In the genomic region with DNA sequence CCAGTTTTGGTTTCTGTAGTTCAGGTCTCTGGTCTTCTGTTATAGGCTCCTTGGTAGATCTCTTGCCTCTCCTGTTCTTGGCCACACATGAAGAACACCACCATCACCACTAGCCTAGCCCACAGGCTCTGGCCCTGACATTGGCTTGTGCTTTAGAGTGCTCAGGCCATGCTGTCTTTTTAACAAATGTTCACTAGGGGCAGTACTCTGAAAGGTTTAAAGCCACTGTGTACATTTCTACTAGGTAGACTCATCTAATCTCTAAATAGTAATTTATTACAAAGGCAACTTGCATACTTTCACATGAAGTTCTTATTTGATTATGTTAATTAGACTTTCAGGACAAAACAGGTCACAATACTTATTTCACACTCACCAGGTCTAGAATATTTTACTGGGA, we compare ENCODE assay signal across 12 cellular contexts. TPM values are rescaled to one million over a fixed set of nuclear protein-coding genes. Genes with fewer than 3 reads are reported as not detected.
DNase-seq lines count a peak whose midpoint lies in the region; ATAC-seq, FAIRE-seq and TF ChIP-seq lines count a peak whose summit lies in the region.
"Had no signal": no experiment of that assay in that cellular context is flagged by ENCODE, and none has a peak within 500 bp of the region (broad histone marks: within the 10 kb centered on the region; RNA-seq: fewer than 3 reads in every experiment).

No MANE protein-coding gene starts in this region.

- no peaks in the 10 kb centered on the region for H3K4me1 Mint-ChIP-seq in activated CD4-positive, alpha-beta T cell treated with anti-CD3 and anti-CD28 coated beads, Interleukin-2, amount 10 ng/mL, durations not matched to agents 7 days and 5 days

- no peak overlapping the region for H3K14ac ChIP-seq in H1 (ENCODE audit: insufficient read length)

- H3K4me2 ChIP-seq in Karpas-422 (ENCODE audit: low read depth, low read length, poor library complexity, severe bottlenecking) (no peak overlapping the region), H1 (ENCODE audit: insufficient read depth in 1 of 2, low read depth in 2 of 2, low read length in 2 of 2) (no peak overlapping the region)

- H3K27ac ChIP-seq in Karpas-422 (ENCODE audit: low read length) (no peak overlapping the region), H1 (ENCODE audit: low read depth, low read length) (no peak overlapping the region), upper lobe of right lung (no peak overlapping the region)
- H3K27ac ChIP-seq: Peyer's patch had no signal

- H3K27me3 ChIP-seq in Karpas-422 (ENCODE audit: low read length), result no peaks in the 10 kb centered on the region
- no peaks in the 10 kb centered on the region for H3K27me3 ChIP-seq in H1 (replicated peaks in 1 of 4; ENCODE audit: control insufficient read depth in 3 of 4, extremely low read depth in 1 of 4, insufficient read depth in 3 of 4, low read length in 3 of 4)
- H3K27me3 ChIP-seq in upper lobe of right lung, result no peaks in the 10 kb centered on the region
- H3K27me3 ChIP-seq: Peyer's patch had no signal

- no peaks in the 10 kb centered on the region for H3K9me2 ChIP-seq in Karpas-422 (replicated peaks; ENCODE audit: insufficient read depth, low read length)

- H3K27ac Mint-ChIP-seq in activated naive CD4-positive, alpha-beta T cell treated with anti-CD3 and anti-CD28 coated beads, Interleukin-2, amount 50 U/mL, for 72 hours, result no peak overlapping the region
- no peak overlapping the region for H3K27ac Mint-ChIP-seq in activated CD4-positive, alpha-beta T cell treated with anti-CD3 and anti-CD28 coated beads, Interleukin-2, amount 10 ng/mL, durations not matched to agents 7 days and 5 days

- no peak for TF ChIP-seq EP300 in H1 (IDR thresholded peaks at IDR 0.05; ENCODE audit: borderline replicate concordance in 1 of 2, low read depth in 2 of 2, low read length in 2 of 2)

- H3K23me2 ChIP-seq in H1 (ENCODE audit: low read depth, low read length), result no peaks in the 10 kb centered on the region

- H3K9me3 ChIP-seq in Karpas-422 (ENCODE audit: low read length), result no peaks in the 10 kb centered on the region
- no peaks in the 10 kb centered on the region for H3K9me3 ChIP-seq in H1 (ENCODE audit: insufficient read depth in 2 of 2, low read depth in 1 of 2, low read length in 1 of 2)
- no peaks in the 10 kb centered on the region for H3K9me3 ChIP-seq in upper lobe of right lung
- H3K9me3 ChIP-seq: Peyer's patch had no signal

- peak; percentile 50 for FAIRE-seq in H1 (lab: Jason Lieb, UNC)
- FAIRE-seq: frontal cortex had no signal

- H2BK20ac ChIP-seq in H1 (ENCODE audit: low read length), result no peak overlapping the region

- intact Hi-C loops in upper lobe of right lung (cut with DNase I), result no loop called here

- H2BK5ac ChIP-seq in H1 (ENCODE audit: low read depth, low read length), result no peak overlapping the region

- no peak overlapping the region for H2AK5ac ChIP-seq in H1 (ENCODE audit: low read depth, low read length)

- CTCF ChIA-PET in H1 (lab: Charles Lee; ENCODE audit: partially characterized antibody), result interaction anchor here (0.6 to 3.4 kb wide), 13 partner anchors 9 to 1601 kb away, joined by 3 to 24 read pairs (median 4); a partner anchor contains a TSS
- CTCF ChIA-PET in activated CD4-positive, alpha-beta T cell treated with anti-CD3 and anti-CD28 coated beads, Interleukin-2, amount 10 ng/mL, durations not matched to agents 7 days and 5 days (lab: Charles Lee), result interaction anchor here (1.0 kb wide), 1 partner anchor 11 kb away, joined by 3 read pairs; no protein-coding TSS in a partner anchor

- no peaks in the 10 kb centered on the region for H3K79me1 ChIP-seq in H1 (ENCODE audit: low read depth, low read length)

- DNase-seq in activated naive CD4-positive, alpha-beta T cell treated with anti-CD3 and anti-CD28 coated beads, Interleukin-2, amount 50 U/mL, for 72 hours (ENCODE audit: low spot score in 2 of 2), result no peak
- no peak for DNase-seq in activated naive CD4-positive, alpha-beta T cell treated with Interleukin-2 at 50 U/mL for 16 hours
- peak; percentile 56 for DNase-seq in Karpas-422
- DNase-seq in H1 (ENCODE audit: low read depth in 1 of 2, low spot score in 2 of 2), result no peak
- DNase-seq in upper lobe of right lung, result no peak
- no peak for DNase-seq in activated CD4-positive, alpha-beta T cell treated with anti-CD3 and anti-CD28 coated beads, Interleukin-2, amount 10 ng/mL, durations not matched to agents 7 days and 5 days
- no peak for DNase-seq in DMS79 (lab: John Stamatoyannopoulos, UW)
- no peak for DNase-seq in effector CD4-positive, alpha-beta T cell
- DNase-seq: activated CD4-positive, alpha-beta T cell treated with anti-CD3 and anti-CD28 coated beads for 4 hours; Peyer's patch had no signal

- peak in 2 of 3 experiments; percentile 25 to 37; a peak in 2 of 4 replicates for TF ChIP-seq CTCF in H1 (IDR thresholded peaks at IDR 0.05; ENCODE audit: control extremely low read depth in 1 of 3, insufficient read depth in 1 of 3, low read depth in 1 of 3, low read length in 3 of 3)
- peak; percentile 17 for TF ChIP-seq CTCF in upper lobe of right lung (IDR thresholded peaks at IDR 0.05)

- H3K18ac ChIP-seq in H1 (ENCODE audit: extremely low read depth, low read length), result no peak overlapping the region

- TF ChIP-seq POLR2A in H1 (IDR thresholded peaks at IDR 0.05; ENCODE audit: control extremely low read depth in 1 of 2, low read depth in 2 of 2, low read length in 2 of 2), result no peak

- ATAC-seq in activated naive CD4-positive, alpha-beta T cell treated with anti-CD3 and anti-CD28 coated beads, Interleukin-2, amount 50 U/mL, for 72 hours, result peak; percentile 33 to 34
- ATAC-seq in upper lobe of right lung, result no peak

- H3K4me3 ChIP-seq in Karpas-422 (ENCODE audit: low read length), result no peak overlapping the region
- H3K4me3 ChIP-seq in H1 (ENCODE audit: extremely low read depth in 1 of 4, insufficient read depth in 2 of 4, low read depth in 3 of 4, low read length in 4 of 4), result no peak overlapping the region
- no peak overlapping the region for H3K4me3 ChIP-seq in upper lobe of right lung
- H3K4me3 ChIP-seq: Peyer's patch had no signal

- POLR2A ChIA-PET in H1 (lab: Charles Lee; ENCODE audit: partially characterized antibody), result no interaction called here
- POLR2A ChIA-PET in activated CD4-positive, alpha-beta T cell treated with anti-CD3 and anti-CD28 coated beads, Interleukin-2, amount 10 ng/mL, durations not matched to agents 7 days and 5 days (lab: Charles Lee), result no interaction called here

- H4K91ac ChIP-seq in H1 (replicated peaks; ENCODE audit: insufficient read length, low read length), result no peak overlapping the region

- H3K4me1 ChIP-seq in Karpas-422 (ENCODE audit: low read length), result 0 out of 2 replicates have a peak, but pooled peaks cover 3% of the 10 kb centered on the region
- no peaks in the 10 kb centered on the region for H3K4me1 ChIP-seq in H1 (replicated peaks in 1 of 4; ENCODE audit: control insufficient read depth in 3 of 4, insufficient read depth in 4 of 4, low read length in 3 of 4)
- H3K4me1 ChIP-seq in upper lobe of right lung, result no peaks in the 10 kb centered on the region
- H3K4me1 ChIP-seq: Peyer's patch had no signal

- no peak overlapping the region for H2BK15ac ChIP-seq in H1 (ENCODE audit: low read length)

- H3K36me3 ChIP-seq in Karpas-422 (ENCODE audit: insufficient read depth, low read length) (no peaks in the 10 kb centered on the region), H1 (ENCODE audit: control insufficient read depth in 2 of 4, insufficient read depth in 4 of 4, low read length in 3 of 4) (no peaks in the 10 kb centered on the region), upper lobe of right lung (no peaks in the 10 kb centered on the region)
- H3K36me3 ChIP-seq: Peyer's patch had no signal

- no peak overlapping the region for H4K5ac ChIP-seq in H1 (ENCODE audit: insufficient read length, low read depth, low read length)

- H3K56ac ChIP-seq in H1 (replicated peaks; ENCODE audit: insufficient read length, low read depth, low read length), result no peak overlapping the region

- no peaks in the 10 kb centered on the region for H3K9me3 Mint-ChIP-seq in activated naive CD4-positive, alpha-beta T cell treated with anti-CD3 and anti-CD28 coated beads, Interleukin-2, amount 50 U/mL, for 72 hours
- H3K9me3 Mint-ChIP-seq in activated CD4-positive, alpha-beta T cell treated with anti-CD3 and anti-CD28 coated beads, Interleukin-2, amount 10 ng/mL, durations not matched to agents 7 days and 5 days, result no peaks in the 10 kb centered on the region

- H3K36me3 Mint-ChIP-seq in activated naive CD4-positive, alpha-beta T cell treated with anti-CD3 and anti-CD28 coated beads, Interleukin-2, amount 50 U/mL, for 72 hours, result no peaks in the 10 kb centered on the region
- H3K36me3 Mint-ChIP-seq in activated CD4-positive, alpha-beta T cell treated with anti-CD3 and anti-CD28 coated beads, Interleukin-2, amount 10 ng/mL, durations not matched to agents 7 days and 5 days (ENCODE audit: low read depth), result no peaks in the 10 kb centered on the region

- no peak overlapping the region for H4K8ac ChIP-seq in H1 (ENCODE audit: extremely low read depth, insufficient read depth, low read length)

- TF ChIP-seq RAD21 in H1 (IDR thresholded peaks at IDR 0.05 in 1 of 2, conservative IDR thresholded peaks at IDR 0.05 in 1 of 2; ENCODE audit: low read depth in 2 of 2, low read length in 2 of 2), result peak; percentile 29 to 32; a peak in 3 of 4 replicates

- H3K27me3 Mint-ChIP-seq in activated CD4-positive, alpha-beta T cell treated with anti-CD3 and anti-CD28 coated beads, Interleukin-2, amount 10 ng/mL, durations not matched to agents 7 days and 5 days, result peaks cover 17% of the 10 kb centered on the region

- H3K23ac ChIP-seq in H1 (ENCODE audit: insufficient read length), result no peak overlapping the region

- no peak overlapping the region for H3K4ac ChIP-seq in H1 (replicated peaks; ENCODE audit: insufficient read length, low read depth, low read length)

- no peak overlapping the region for H3K4me3 Mint-ChIP-seq in activated CD4-positive, alpha-beta T cell treated with anti-CD3 and anti-CD28 coated beads, Interleukin-2, amount 10 ng/mL, durations not matched to agents 7 days and 5 days

- H3K9ac ChIP-seq in Karpas-422 (ENCODE audit: low read length) (no peak overlapping the region), H1 (replicated peaks in 1 of 4; ENCODE audit: extremely low read depth in 1 of 4, low read depth in 3 of 4, low read length in 3 of 4) (no peak overlapping the region)

- no peak overlapping the region for H2AFZ ChIP-seq in Karpas-422 (ENCODE audit: low read length)
- H2AFZ ChIP-seq in H1 (ENCODE audit: low read length), result no peak overlapping the region

- H2BK120ac ChIP-seq in H1 (replicated peaks; ENCODE audit: low read depth, low read length), result no peak overlapping the region

- H4K20me1 ChIP-seq in Karpas-422 (ENCODE audit: insufficient read depth, low read depth, low read length) (no peaks in the 10 kb centered on the region), H1 (replicated peaks in 1 of 2; ENCODE audit: control insufficient read depth in 1 of 2, insufficient read depth in 2 of 2, low read length in 2 of 2) (no peaks in the 10 kb centered on the region)

- no peaks in the 10 kb centered on the region for H3K79me2 ChIP-seq in Karpas-422 (ENCODE audit: low read length)
- H3K79me2 ChIP-seq in H1 (ENCODE audit: control insufficient read depth in 1 of 2, insufficient read depth in 2 of 2, low read length in 2 of 2), result no peaks in the 10 kb centered on the region

- H2BK12ac ChIP-seq in H1 (ENCODE audit: low read depth, low read length), result no peak overlapping the region

RNA-seq across cellular contexts. Expression of a gene that starts 38.3 kb away (rescaled TPM):
- total RNA-seq in activated naive CD4-positive, alpha-beta T cell treated with anti-CD3 and anti-CD28 coated beads, Interleukin-2, amount 50 U/mL, for 72 hours, result not detected
- not detected in 2 replicates for total RNA-seq in Karpas-422 (2014; rRNA removed; shearing (Covaris generic); ENCODE audit: low replicate concordance)
- not detected in 2 replicates for total RNA-seq in H1 (2021; fragmentation: NEBNext Ultra II Directional; extraction: Animal tissue kit (Norgen Biotek cat#: 25700))
- not detected in 2 replicates for polyA plus RNA-seq in H1 (2011; rRNA removed)
- not detected for polyA plus RNA-seq in H1 (2011; cell fraction: cytosol; rRNA removed)
- polyA plus RNA-seq in H1 (2011; cell fraction: nucleus; rRNA removed), result not detected
- not detected in 4 replicates for polyA plus RNA-seq in H1 (2012, experiment 1 of 2)
- polyA plus RNA-seq in H1 (2012, experiment 2 of 2), result not detected
- polyA plus RNA-seq in H1 (2013, experiment 1 of 2), result not detected
- not detected for polyA plus RNA-seq in H1 (2013, experiment 2 of 2)
- not detected in 2 replicates for polyA minus RNA-seq in H1 (2011; rRNA and poly(A)+ RNA removed)
- not detected for polyA minus RNA-seq in H1 (2011; cell fraction: cytosol; rRNA and poly(A)+ RNA removed)
- not detected for polyA minus RNA-seq in H1 (2011; cell fraction: nucleus; rRNA and poly(A)+ RNA removed)
- not detected for total RNA-seq in upper lobe of right lung
- total RNA-seq in activated CD4-positive, alpha-beta T cell treated with anti-CD3 and anti-CD28 coated beads, Interleukin-2, amount 10 ng/mL, durations not matched to agents 7 days and 5 days, result not detected
- total RNA-seq: frontal cortex, LHCN-M2, Peyer's patch had no signal

RNA-seq across cellular contexts. Expression of a gene that starts 49.8 kb away (rescaled TPM):
- 100 to 1,000 TPM; 667 to 811 TPM for total RNA-seq in activated naive CD4-positive, alpha-beta T cell treated with anti-CD3 and anti-CD28 coated beads, Interleukin-2, amount 50 U/mL, for 72 hours
- 503 and 765 TPM in 2 replicates for total RNA-seq in Karpas-422 (2014; rRNA removed; shearing (Covaris generic); ENCODE audit: low replicate concordance)
- 0.48 and 0.82 TPM in 2 replicates for total RNA-seq in H1 (2021; fragmentation: NEBNext Ultra II Directional; extraction: Animal tissue kit (Norgen Biotek cat#: 25700))
- polyA plus RNA-seq in H1 (2011; rRNA removed), result 0.55 and 1.3 TPM in 2 replicates
- polyA plus RNA-seq in H1 (2011; cell fraction: cytosol; rRNA removed), result 0.39 TPM
- polyA plus RNA-seq in H1 (2011; cell fraction: nucleus; rRNA removed), result 0.17 TPM
- polyA plus RNA-seq in H1 (2012, experiment 1 of 2), result 1.1 to 1.2 TPM (median 1.1 TPM) in 4 replicates
- 0.38 TPM for polyA plus RNA-seq in H1 (2012, experiment 2 of 2)
- 1.6 TPM for polyA plus RNA-seq in H1 (2013, experiment 1 of 2)
- polyA plus RNA-seq in H1 (2013, experiment 2 of 2), result 1.8 TPM
- polyA minus RNA-seq in H1 (2011; rRNA and poly(A)+ RNA removed), result 1.1 TPM in 1 of 2 replicates, not detected in the other
- not detected for polyA minus RNA-seq in H1 (2011; cell fraction: cytosol; rRNA and poly(A)+ RNA removed)
- polyA minus RNA-seq in H1 (2011; cell fraction: nucleus; rRNA and poly(A)+ RNA removed), result not detected
- total RNA-seq in upper lobe of right lung, result 228 TPM
- 1,000 to 10,000 TPM; 1,588 to 1,891 TPM for total RNA-seq in activated CD4-positive, alpha-beta T cell treated with anti-CD3 and anti-CD28 coated beads, Interleukin-2, amount 10 ng/mL, durations not matched to agents 7 days and 5 days

Comparison
In these comparisons a context has a peak if more than half of its experiments do, and no peak if none do; other contexts are left out.
1. RNA of a gene that starts 49.8 kb away (total RNA-seq): 1,588 to 1,891 TPM in activated CD4-positive, alpha-beta T cell treated with anti-CD3 and anti-CD28 coated beads, Interleukin-2, amount 10 ng/mL, durations not matched to agents 7 days and 5 days, 667 to 811 TPM in activated naive CD4-positive, alpha-beta T cell treated with anti-CD3 and anti-CD28 coated beads, Interleukin-2, amount 50 U/mL, for 72 hours, 503 to 765 TPM in Karpas-422 and 228 TPM in upper lobe of right lung (single experiment); 0.48 to 0.82 TPM in H1; every median in the first group is over 100 times any median in the second.